Comparison of ENCODE assay signal across 2 cellular contexts in the genomic region with DNA sequence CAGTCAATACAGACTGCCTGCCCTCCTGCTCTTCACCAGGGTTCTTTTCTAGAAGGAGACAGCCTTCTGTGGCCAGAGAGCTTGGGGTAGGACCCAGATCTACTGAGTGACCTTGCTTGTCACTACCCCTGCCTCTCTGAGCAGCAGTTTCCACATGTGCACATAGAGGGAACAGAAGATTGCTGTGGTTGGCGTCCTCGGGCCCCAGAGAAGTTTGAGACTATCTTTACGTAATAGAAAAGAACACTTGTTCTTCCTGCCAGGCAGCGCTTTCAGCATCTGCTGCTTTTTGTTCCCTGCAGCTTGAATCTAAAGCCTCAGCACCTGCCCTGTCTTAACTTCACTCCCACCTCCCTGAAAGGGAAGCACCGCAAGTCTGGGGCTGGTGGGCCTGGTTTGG.
TF ChIP-seq lines count a peak whose summit lies in the region.

No MANE protein-coding gene starts in this region.

TF ChIP-seq in GM23338, 12 proteins besides CTCF, POLR2A, EP300 and RAD21 (continued from another document):
- TF ChIP-seq, protein P1, sequence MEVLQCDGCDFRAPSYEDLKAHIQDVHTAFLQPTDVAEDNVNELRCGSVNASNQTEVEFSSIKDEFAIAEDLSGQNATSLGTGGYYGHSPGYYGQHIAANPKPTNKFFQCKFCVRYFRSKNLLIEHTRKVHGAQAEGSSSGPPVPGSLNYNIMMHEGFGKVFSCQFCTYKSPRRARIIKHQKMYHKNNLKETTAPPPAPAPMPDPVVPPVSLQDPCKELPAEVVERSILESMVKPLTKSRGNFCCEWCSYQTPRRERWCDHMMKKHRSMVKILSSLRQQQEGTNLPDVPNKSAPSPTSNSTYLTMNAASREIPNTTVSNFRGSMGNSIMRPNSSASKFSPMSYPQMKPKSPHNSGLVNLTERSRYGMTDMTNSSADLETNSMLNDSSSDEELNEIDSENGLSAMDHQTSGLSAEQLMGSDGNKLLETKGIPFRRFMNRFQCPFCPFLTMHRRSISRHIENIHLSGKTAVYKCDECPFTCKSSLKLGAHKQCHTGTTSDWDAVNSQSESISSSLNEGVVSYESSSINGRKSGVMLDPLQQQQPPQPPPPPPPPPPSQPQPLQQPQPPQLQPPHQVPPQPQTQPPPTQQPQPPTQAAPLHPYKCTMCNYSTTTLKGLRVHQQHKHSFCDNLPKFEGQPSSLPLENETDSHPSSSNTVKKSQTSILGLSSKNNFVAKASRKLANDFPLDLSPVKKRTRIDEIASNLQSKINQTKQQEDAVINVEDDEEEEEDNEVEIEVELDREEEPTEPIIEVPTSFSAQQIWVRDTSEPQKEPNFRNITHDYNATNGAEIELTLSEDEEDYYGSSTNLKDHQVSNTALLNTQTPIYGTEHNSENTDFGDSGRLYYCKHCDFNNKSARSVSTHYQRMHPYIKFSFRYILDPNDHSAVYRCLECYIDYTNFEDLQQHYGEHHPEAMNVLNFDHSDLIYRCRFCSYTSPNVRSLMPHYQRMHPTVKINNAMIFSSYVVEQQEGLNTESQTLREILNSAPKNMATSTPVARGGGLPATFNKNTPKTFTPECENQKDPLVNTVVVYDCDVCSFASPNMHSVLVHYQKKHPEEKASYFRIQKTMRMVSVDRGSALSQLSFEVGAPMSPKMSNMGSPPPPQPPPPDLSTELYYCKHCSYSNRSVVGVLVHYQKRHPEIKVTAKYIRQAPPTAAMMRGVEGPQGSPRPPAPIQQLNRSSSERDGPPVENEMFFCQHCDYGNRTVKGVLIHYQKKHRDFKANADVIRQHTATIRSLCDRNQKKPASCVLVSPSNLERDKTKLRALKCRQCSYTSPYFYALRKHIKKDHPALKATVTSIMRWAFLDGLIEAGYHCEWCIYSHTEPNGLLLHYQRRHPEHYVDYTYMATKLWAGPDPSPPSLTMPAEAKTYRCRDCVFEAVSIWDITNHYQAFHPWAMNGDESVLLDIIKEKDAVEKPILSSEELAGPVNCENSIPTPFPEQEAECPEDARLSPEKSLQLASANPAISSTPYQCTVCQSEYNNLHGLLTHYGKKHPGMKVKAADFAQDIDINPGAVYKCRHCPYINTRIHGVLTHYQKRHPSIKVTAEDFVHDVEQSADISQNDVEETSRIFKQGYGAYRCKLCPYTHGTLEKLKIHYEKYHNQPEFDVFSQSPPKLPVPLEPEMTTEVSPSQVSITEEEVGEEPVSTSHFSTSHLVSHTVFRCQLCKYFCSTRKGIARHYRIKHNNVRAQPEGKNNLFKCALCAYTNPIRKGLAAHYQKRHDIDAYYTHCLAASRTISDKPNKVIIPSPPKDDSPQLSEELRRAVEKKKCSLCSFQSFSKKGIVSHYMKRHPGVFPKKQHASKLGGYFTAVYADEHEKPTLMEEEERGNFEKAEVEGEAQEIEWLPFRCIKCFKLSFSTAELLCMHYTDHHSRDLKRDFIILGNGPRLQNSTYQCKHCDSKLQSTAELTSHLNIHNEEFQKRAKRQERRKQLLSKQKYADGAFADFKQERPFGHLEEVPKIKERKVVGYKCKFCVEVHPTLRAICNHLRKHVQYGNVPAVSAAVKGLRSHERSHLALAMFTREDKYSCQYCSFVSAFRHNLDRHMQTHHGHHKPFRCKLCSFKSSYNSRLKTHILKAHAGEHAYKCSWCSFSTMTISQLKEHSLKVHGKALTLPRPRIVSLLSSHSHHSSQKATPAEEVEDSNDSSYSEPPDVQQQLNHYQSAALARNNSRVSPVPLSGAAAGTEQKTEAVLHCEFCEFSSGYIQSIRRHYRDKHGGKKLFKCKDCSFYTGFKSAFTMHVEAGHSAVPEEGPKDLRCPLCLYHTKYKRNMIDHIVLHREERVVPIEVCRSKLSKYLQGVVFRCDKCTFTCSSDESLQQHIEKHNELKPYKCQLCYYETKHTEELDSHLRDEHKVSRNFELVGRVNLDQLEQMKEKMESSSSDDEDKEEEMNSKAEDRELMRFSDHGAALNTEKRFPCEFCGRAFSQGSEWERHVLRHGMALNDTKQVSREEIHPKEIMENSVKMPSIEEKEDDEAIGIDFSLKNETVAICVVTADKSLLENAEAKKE (CRISPR knock-in tag; IDR thresholded peaks at IDR 0.05): no peak
- TF ChIP-seq, protein P2, sequence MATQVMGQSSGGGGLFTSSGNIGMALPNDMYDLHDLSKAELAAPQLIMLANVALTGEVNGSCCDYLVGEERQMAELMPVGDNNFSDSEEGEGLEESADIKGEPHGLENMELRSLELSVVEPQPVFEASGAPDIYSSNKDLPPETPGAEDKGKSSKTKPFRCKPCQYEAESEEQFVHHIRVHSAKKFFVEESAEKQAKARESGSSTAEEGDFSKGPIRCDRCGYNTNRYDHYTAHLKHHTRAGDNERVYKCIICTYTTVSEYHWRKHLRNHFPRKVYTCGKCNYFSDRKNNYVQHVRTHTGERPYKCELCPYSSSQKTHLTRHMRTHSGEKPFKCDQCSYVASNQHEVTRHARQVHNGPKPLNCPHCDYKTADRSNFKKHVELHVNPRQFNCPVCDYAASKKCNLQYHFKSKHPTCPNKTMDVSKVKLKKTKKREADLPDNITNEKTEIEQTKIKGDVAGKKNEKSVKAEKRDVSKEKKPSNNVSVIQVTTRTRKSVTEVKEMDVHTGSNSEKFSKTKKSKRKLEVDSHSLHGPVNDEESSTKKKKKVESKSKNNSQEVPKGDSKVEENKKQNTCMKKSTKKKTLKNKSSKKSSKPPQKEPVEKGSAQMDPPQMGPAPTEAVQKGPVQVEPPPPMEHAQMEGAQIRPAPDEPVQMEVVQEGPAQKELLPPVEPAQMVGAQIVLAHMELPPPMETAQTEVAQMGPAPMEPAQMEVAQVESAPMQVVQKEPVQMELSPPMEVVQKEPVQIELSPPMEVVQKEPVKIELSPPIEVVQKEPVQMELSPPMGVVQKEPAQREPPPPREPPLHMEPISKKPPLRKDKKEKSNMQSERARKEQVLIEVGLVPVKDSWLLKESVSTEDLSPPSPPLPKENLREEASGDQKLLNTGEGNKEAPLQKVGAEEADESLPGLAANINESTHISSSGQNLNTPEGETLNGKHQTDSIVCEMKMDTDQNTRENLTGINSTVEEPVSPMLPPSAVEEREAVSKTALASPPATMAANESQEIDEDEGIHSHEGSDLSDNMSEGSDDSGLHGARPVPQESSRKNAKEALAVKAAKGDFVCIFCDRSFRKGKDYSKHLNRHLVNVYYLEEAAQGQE (IDR thresholded peaks at IDR 0.05; ENCODE audit: unreplicated experiment): no peak
- TF ChIP-seq, protein P3, sequence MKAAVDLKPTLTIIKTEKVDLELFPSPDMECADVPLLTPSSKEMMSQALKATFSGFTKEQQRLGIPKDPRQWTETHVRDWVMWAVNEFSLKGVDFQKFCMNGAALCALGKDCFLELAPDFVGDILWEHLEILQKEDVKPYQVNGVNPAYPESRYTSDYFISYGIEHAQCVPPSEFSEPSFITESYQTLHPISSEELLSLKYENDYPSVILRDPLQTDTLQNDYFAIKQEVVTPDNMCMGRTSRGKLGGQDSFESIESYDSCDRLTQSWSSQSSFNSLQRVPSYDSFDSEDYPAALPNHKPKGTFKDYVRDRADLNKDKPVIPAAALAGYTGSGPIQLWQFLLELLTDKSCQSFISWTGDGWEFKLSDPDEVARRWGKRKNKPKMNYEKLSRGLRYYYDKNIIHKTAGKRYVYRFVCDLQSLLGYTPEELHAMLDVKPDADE (IDR thresholded peaks at IDR 0.05): no peak
- TF ChIP-seq JUNB (IDR thresholded peaks at IDR 0.05; ENCODE audit: unreplicated experiment): no peak
- no peak for TF ChIP-seq STAT1 (IDR thresholded peaks at IDR 0.05; ENCODE audit: unreplicated experiment)

TF ChIP-seq in SK-N-SH treated with all-trans-retinoic acid at 6 μM for 48 hours, 23 proteins besides CTCF, POLR2A, EP300 and RAD21 (continued from another document):
- TF ChIP-seq, protein P4, sequence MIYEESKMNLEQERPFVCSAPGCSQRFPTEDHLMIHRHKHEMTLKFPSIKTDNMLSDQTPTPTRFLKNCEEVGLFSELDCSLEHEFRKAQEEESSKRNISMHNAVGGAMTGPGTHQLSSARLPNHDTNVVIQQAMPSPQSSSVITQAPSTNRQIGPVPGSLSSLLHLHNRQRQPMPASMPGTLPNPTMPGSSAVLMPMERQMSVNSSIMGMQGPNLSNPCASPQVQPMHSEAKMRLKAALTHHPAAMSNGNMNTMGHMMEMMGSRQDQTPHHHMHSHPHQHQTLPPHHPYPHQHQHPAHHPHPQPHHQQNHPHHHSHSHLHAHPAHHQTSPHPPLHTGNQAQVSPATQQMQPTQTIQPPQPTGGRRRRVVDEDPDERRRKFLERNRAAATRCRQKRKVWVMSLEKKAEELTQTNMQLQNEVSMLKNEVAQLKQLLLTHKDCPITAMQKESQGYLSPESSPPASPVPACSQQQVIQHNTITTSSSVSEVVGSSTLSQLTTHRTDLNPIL (CRISPR knock-in tag; IDR thresholded peaks at IDR 0.05; ENCODE audit: low read depth): no peak
- TF ChIP-seq ZFP3 (CRISPR knock-in tag; IDR thresholded peaks at IDR 0.05): no peak
- TF ChIP-seq, protein P5, sequence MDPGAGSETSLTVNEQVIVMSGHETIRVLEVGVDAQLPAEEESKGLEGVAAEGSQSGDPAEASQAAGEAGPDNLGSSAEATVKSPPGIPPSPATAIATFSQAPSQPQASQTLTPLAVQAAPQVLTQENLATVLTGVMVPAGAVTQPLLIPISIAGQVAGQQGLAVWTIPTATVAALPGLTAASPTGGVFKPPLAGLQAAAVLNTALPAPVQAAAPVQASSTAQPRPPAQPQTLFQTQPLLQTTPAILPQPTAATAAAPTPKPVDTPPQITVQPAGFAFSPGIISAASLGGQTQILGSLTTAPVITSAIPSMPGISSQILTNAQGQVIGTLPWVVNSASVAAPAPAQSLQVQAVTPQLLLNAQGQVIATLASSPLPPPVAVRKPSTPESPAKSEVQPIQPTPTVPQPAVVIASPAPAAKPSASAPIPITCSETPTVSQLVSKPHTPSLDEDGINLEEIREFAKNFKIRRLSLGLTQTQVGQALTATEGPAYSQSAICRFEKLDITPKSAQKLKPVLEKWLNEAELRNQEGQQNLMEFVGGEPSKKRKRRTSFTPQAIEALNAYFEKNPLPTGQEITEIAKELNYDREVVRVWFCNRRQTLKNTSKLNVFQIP (CRISPR knock-in tag; IDR thresholded peaks at IDR 0.05; ENCODE audit: borderline replicate concordance, low read depth): no peak
- TF ChIP-seq ZNF565 (CRISPR knock-in tag; conservative IDR thresholded peaks at IDR 0.05; ENCODE audit: low read depth): no peak
